Comparison of ENCODE assay signal across 13 cellular contexts in genomic region chr18:44589709-44590108, GRCh38.
DNase-seq lines count a peak whose midpoint lies in the region; ATAC-seq and TF ChIP-seq lines count a peak whose summit lies in the region.
"Had no signal": no experiment of that assay in that cellular context is flagged by ENCODE, and none has a peak within 500 bp of the region (broad histone marks: within the 10 kb centered on the region; RNA-seq: fewer than 3 reads in every experiment).

No MANE protein-coding gene starts in this region.

- no peak overlapping the region for H3K27ac Mint-ChIP-seq in glutamatergic neuron (ENCODE audit: unreplicated experiment)
- no peak overlapping the region for H3K27ac Mint-ChIP-seq in activated naive CD4-positive, alpha-beta T cell treated with anti-CD3 and anti-CD28 coated beads, Interleukin-2, amount 50 U/mL, for 72 hours
- H3K27ac Mint-ChIP-seq: activated CD4-positive, alpha-beta T cell treated with anti-CD3 and anti-CD28 coated beads, Interleukin-2, amount 10 ng/mL, durations not matched to agents 24 days and 14 days; activated naive CD8-positive, alpha-beta T cell had no signal

- H3K4me1 ChIP-seq in sigmoid colon = peaks cover 0 to 75% (median 56%) of the 10 kb centered on the region in 4 donors
- peaks cover 0 to 42% (median 4%) of the 10 kb centered on the region in 12 donors for H3K4me1 ChIP-seq in heart left ventricle

- DNase-seq in DMS53 treated with DMSO at 0.1 percent for 48 hours (lab: John Stamatoyannopoulos, UW; ENCODE audit: unreplicated experiment) (peak; percentile 12), SW480 (ENCODE audit: low spot score) (peak; percentile 23), fibroblast of the aortic adventitia (ENCODE audit: low read depth) (peak; percentile 72), sigmoid colon (no peak), ureter (ENCODE audit: low spot score) (no peak), glutamatergic neuron (no peak), heart left ventricle (no peak)
- no peak for DNase-seq in activated naive CD4-positive, alpha-beta T cell treated with anti-CD3 and anti-CD28 coated beads, Interleukin-2, amount 50 U/mL, for 72 hours (ENCODE audit: low spot score in 2 of 2)
- DNase-seq: activated CD4-positive, alpha-beta T cell treated with anti-CD3 and anti-CD28 coated beads, Interleukin-2, amount 10 ng/mL, durations not matched to agents 24 days and 14 days; erythroblast; mesendoderm; stimulated activated naive CD4-positive, alpha-beta T cell treated with Interleukin-2 at 50 U/mL for 16 hours had no signal

- peak overlapping the region; percentile 65 to 77 (median 74) for H3K27ac ChIP-seq in sigmoid colon
- H3K27ac ChIP-seq in heart left ventricle = peak overlapping the region in 1 of 12 donors; percentile 47

- TF ChIP-seq POLR2A in sigmoid colon (IDR thresholded peaks at IDR 0.05) = no peak
- no peak for TF ChIP-seq POLR2A in heart left ventricle (IDR thresholded peaks at IDR 0.05)

- no peaks in the 10 kb centered on the region for H3K36me3 ChIP-seq in sigmoid colon
- no peaks in the 10 kb centered on the region for H3K36me3 ChIP-seq in heart left ventricle

- H3K36me3 Mint-ChIP-seq in glutamatergic neuron (ENCODE audit: unreplicated experiment) = no peaks in the 10 kb centered on the region
- H3K36me3 Mint-ChIP-seq in activated naive CD4-positive, alpha-beta T cell treated with anti-CD3 and anti-CD28 coated beads, Interleukin-2, amount 50 U/mL, for 72 hours = no peaks in the 10 kb centered on the region
- H3K36me3 Mint-ChIP-seq: activated naive CD8-positive, alpha-beta T cell had no signal

- 88 to 91% methylated on average over 3 of the region's 3 CpGs for WGBS in sigmoid colon, 2 donors
- WGBS in heart left ventricle, 4 donors = 90 to 96% (median 92%) methylated on average over 3 of the region's 3 CpGs

- intact Hi-C loops in sigmoid colon (cut with DNase I) (loop anchor here (5.0 kb wide), 1 partner anchor 88 kb away; no protein-coding TSS in a partner anchor), heart left ventricle (cut with DNase I) (loop anchor here in 4 of 10 donors (5.0 to 10.0 kb wide), 4 partner anchors 78 to 308 kb away; no protein-coding TSS in a partner anchor)

- no peaks in the 10 kb centered on the region for H3K9me3 Mint-ChIP-seq in glutamatergic neuron (ENCODE audit: unreplicated experiment)
- no peaks in the 10 kb centered on the region for H3K9me3 Mint-ChIP-seq in activated naive CD4-positive, alpha-beta T cell treated with anti-CD3 and anti-CD28 coated beads, Interleukin-2, amount 50 U/mL, for 72 hours
- H3K9me3 Mint-ChIP-seq: activated CD4-positive, alpha-beta T cell treated with anti-CD3 and anti-CD28 coated beads, Interleukin-2, amount 10 ng/mL, durations not matched to agents 24 days and 14 days had no signal

- TF ChIP-seq CTCF in fibroblast of the aortic adventitia (IDR thresholded peaks at IDR 0.05; ENCODE audit: insufficient read depth, low read length) (no peak), sigmoid colon (IDR thresholded peaks at IDR 0.05) (no peak), glutamatergic neuron (IDR thresholded peaks at IDR 0.05; ENCODE audit: partially characterized antibody, unreplicated experiment) (no peak), heart left ventricle (IDR thresholded peaks at IDR 0.05) (no peak)

- TF ChIP-seq EP300 in sigmoid colon (IDR thresholded peaks at IDR 0.05) = no peak

- ATAC-seq in activated naive CD4-positive, alpha-beta T cell treated with anti-CD3 and anti-CD28 coated beads, Interleukin-2, amount 50 U/mL, for 72 hours = no peak
- no peak for ATAC-seq in heart left ventricle

- H3K9me3 ChIP-seq in sigmoid colon (no peaks in the 10 kb centered on the region), heart left ventricle (no peaks in the 10 kb centered on the region)

- H3K27me3 ChIP-seq in sigmoid colon = no peaks in the 10 kb centered on the region
- H3K27me3 ChIP-seq in heart left ventricle = no peaks in the 10 kb centered on the region

- no peak overlapping the region for H3K4me3 ChIP-seq in fibroblast of the aortic adventitia (ENCODE audit: low read depth, low read length)
- H3K4me3 ChIP-seq in sigmoid colon = no peak overlapping the region
- no peak overlapping the region for H3K4me3 ChIP-seq in heart left ventricle

- H3K4me3 Mint-ChIP-seq in glutamatergic neuron (ENCODE audit: unreplicated experiment) = no peak overlapping the region
- H3K4me3 Mint-ChIP-seq: activated CD4-positive, alpha-beta T cell treated with anti-CD3 and anti-CD28 coated beads, Interleukin-2, amount 10 ng/mL, durations not matched to agents 24 days and 14 days; activated naive CD8-positive, alpha-beta T cell had no signal

- no peaks in the 10 kb centered on the region for H3K4me1 Mint-ChIP-seq in glutamatergic neuron (ENCODE audit: low read depth, unreplicated experiment)
- H3K4me1 Mint-ChIP-seq: activated CD4-positive, alpha-beta T cell treated with anti-CD3 and anti-CD28 coated beads, Interleukin-2, amount 10 ng/mL, durations not matched to agents 24 days and 14 days had no signal

- no peaks in the 10 kb centered on the region for H3K27me3 Mint-ChIP-seq in glutamatergic neuron (ENCODE audit: unreplicated experiment)
- H3K27me3 Mint-ChIP-seq: activated naive CD8-positive, alpha-beta T cell had no signal

Comparison
In these comparisons a context has a peak if more than half of its experiments do, and no peak if none do; other contexts are left out.
1. DNase-seq: peak in DMS53 treated with DMSO at 0.1 percent for 48 hours (single experiment), SW480 (single experiment) and fibroblast of the aortic adventitia (single experiment); none in sigmoid colon (single experiment), ureter (single experiment), glutamatergic neuron (single experiment), activated naive CD4-positive, alpha-beta T cell treated with anti-CD3 and anti-CD28 coated beads, Interleukin-2, amount 50 U/mL, for 72 hours (0 of 2) and heart left ventricle (0 of 5).